In the genomic region with DNA sequence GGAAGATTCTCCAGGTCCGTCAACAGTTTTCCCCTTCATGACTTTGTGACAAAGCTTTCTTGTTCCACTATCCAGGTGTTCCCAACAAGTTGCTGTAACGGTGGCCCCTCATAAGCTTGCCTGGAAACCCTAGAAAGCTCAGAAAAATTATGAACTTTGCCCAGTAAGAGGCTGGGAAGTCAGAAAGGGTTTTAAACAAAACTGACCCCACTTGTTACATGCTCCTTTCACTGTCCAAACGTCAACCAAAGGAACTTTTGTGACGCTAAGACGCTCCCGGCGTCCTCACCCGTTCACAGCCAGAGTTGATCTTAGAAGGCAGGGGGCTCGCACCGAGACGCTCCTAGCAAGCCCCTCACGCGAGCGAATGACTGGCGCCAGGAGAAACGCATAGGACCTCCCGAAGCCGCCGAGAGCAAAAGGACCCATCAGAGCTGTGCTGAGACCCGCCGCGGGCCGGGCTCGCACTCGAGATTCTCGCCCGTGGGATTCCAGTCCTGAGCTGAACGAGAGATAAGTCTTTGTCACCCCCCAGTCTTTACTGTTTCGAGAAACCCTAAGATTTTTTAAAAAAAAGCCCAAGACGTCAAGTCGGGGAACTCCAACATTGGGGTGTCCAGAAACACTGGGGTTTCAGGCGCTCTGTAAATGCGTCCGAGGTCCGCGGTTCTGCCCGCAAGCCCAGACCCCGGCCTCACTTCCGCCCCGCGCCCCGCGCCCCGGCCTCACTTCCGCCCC, we compare ENCODE assay signal across 8 cellular contexts. TPM values are rescaled to one million over a fixed set of nuclear protein-coding genes. Genes with fewer than 3 reads are reported as not detected.
DNase-seq lines count a peak whose midpoint lies in the region; ATAC-seq and TF ChIP-seq lines count a peak whose summit lies in the region.

No MANE protein-coding gene starts in this region.

- TF ChIP-seq CTCF in dorsolateral prefrontal cortex (IDR thresholded peaks at IDR 0.05 in 54 of 56, conservative IDR thresholded peaks at IDR 0.05 in 2 of 56; ENCODE audit: low read depth in 1 of 56, partially characterized antibody in 56 of 56) (peak in 1 of 56 donors; percentile 8), thoracic aorta (IDR thresholded peaks at IDR 0.05) (no peak)

- H3K4me3 Mint-ChIP-seq in memory B cell, result peak overlapping the region; percentile 91

- H3K27ac ChIP-seq in SJCRH30 (peak overlapping the region; percentile 77), dorsolateral prefrontal cortex (peak overlapping the region in 58 of 59 donors; percentile 71 to 100 (median 100)), thoracic aorta (peak overlapping the region; percentile 95 to 98)

- peaks cover 10% of the 10 kb centered on the region for H3K36me3 Mint-ChIP-seq in memory B cell

- H3K4me1 ChIP-seq in SJCRH30 (peaks cover 19% of the 10 kb centered on the region), thoracic aorta (ENCODE audit: control insufficient read depth in 1 of 2, low read depth in 2 of 2) (peaks cover 7 to 17% of the 10 kb centered on the region in 2 donors)

- H3K27me3 Mint-ChIP-seq in memory B cell, result no peaks in the 10 kb centered on the region

- H3K27me3 ChIP-seq in SJCRH30 (no peaks in the 10 kb centered on the region), dorsolateral prefrontal cortex (no peaks in the 10 kb centered on the region), thoracic aorta (replicated peaks; ENCODE audit: insufficient read depth) (no peaks in the 10 kb centered on the region)

- H3K9me3 Mint-ChIP-seq in memory B cell, result no peaks in the 10 kb centered on the region

- H3K36me3 ChIP-seq in SJCRH30, result peaks cover 53% of the 10 kb centered on the region
- peaks cover 4% of the 10 kb centered on the region for H3K36me3 ChIP-seq in thoracic aorta

- H3K9me3 ChIP-seq in SJCRH30 (replicated peaks), result no peaks in the 10 kb centered on the region
- H3K9me3 ChIP-seq in thoracic aorta, result no peaks in the 10 kb centered on the region

- peak; percentile 1 for ATAC-seq in HG02571 (IDR thresholded peaks at IDR 0.05; ENCODE audit: unreplicated experiment)
- no peak for ATAC-seq in memory B cell (ENCODE audit: low read depth)
- ATAC-seq in thoracic aorta (ENCODE audit: insufficient number of reproducible peaks, low FRiP score, low read depth), result no peak

- peak overlapping the region; percentile 94 for H3K4me3 ChIP-seq in SJCRH30
- peak overlapping the region; percentile 63 to 100 (median 98) for H3K4me3 ChIP-seq in dorsolateral prefrontal cortex
- peak overlapping the region; percentile 86 for H3K4me3 ChIP-seq in thoracic aorta

- peak overlapping the region; percentile 96 for H3K27ac Mint-ChIP-seq in memory B cell

- H3K4me1 Mint-ChIP-seq in memory B cell, result peaks cover 24% of the 10 kb centered on the region

- intact Hi-C loops in dorsolateral prefrontal cortex (cut with DNase I), result loop anchor here (1.0 kb wide), 2 partner anchors 28 to 34 kb away; partner anchors contain the start of genes TCP1 (in 1 of the 2) and WTAP (in 1 of the 2)

- DNase-seq in DMS 273 (lab: John Stamatoyannopoulos, UW; ENCODE audit: unreplicated experiment) (peak; percentile 63), DMS 273 treated with DMSO at 0.1 percent for 48 hours (lab: John Stamatoyannopoulos, UW) (no peak), SJCRH30 (peak; percentile 28 to 57), dorsolateral prefrontal cortex (peak in 6 of 10 donors; percentile 9 to 58 (median 42)), memory B cell (ENCODE audit: low spot score in 2 of 2) (no peak), thoracic aorta (ENCODE audit: low spot score) (no peak), NCI-H2196 treated with DMSO at 0.1 percent for 48 hours (lab: John Stamatoyannopoulos, UW; ENCODE audit: unreplicated experiment) (no peak)

RNA-seq across cellular contexts. Expression of gene ACAT2, which starts 0.5 kb away (rescaled TPM):
- total RNA-seq in SJCRH30 (2014; rRNA removed; shearing (Covaris generic)), result 78.8 and 88.6 TPM in 2 replicates
- total RNA-seq in dorsolateral prefrontal cortex (10 to 100 TPM; 15.6 to 93.3 (median 38.7) TPM), thoracic aorta (10 to 100 TPM in 1 of 2 donors, 1 to 10 TPM in 1; 8.1 to 11.1 TPM)

RNA-seq across cellular contexts. Expression of gene TCP1, which starts 28.1 kb away (rescaled TPM):
- total RNA-seq in SJCRH30 (2014; rRNA removed; shearing (Covaris generic)), result 519 and 538 TPM in 2 replicates
- total RNA-seq in dorsolateral prefrontal cortex (100 to 1,000 TPM in 117 of 120 experiments, 10 to 100 TPM in 3; 87.9 to 251 (median 152) TPM), thoracic aorta (100 to 1,000 TPM; 112 to 138 TPM)

RNA-seq across cellular contexts. Expression of gene MRPL18, which starts 29.0 kb away (rescaled TPM):
- total RNA-seq in SJCRH30 (2014; rRNA removed; shearing (Covaris generic)), result 136 and 137 TPM in 2 replicates
- total RNA-seq in dorsolateral prefrontal cortex, result 100 to 1,000 TPM in 1 of 120 experiments, 10 to 100 TPM in 119; 32.6 to 115 (median 57.8) TPM
- 10 to 100 TPM; 34.8 to 46.2 TPM for total RNA-seq in thoracic aorta

RNA-seq across cellular contexts. Expression of gene WTAP, which starts 34.0 kb away (rescaled TPM):
- 183 and 196 TPM in 2 replicates for total RNA-seq in SJCRH30 (2014; rRNA removed; shearing (Covaris generic))
- total RNA-seq in dorsolateral prefrontal cortex, result 10 to 100 TPM; 54.0 to 94.6 (median 69.0) TPM
- total RNA-seq in thoracic aorta, result 100 to 1,000 TPM in 1 of 2 donors, 10 to 100 TPM in 1; 46.3 to 157 TPM

RNA-seq across cellular contexts. Expression of gene PNLDC1, which starts 38.8 kb away (rescaled TPM):
- total RNA-seq in SJCRH30 (2014; rRNA removed; shearing (Covaris generic)), result not detected in 2 replicates
- 10 to 100 TPM in 1 of 120 experiments, 1 to 10 TPM in 118, under 1 TPM in 1; 0.68 to 10.5 (median 3.8) TPM for total RNA-seq in dorsolateral prefrontal cortex
- under 1 TPM in 1 of 2 donors, not detected in 1; 0.54 TPM for total RNA-seq in thoracic aorta

Comparison
In these comparisons a context has a peak if more than half of its experiments do, and no peak if none do; other contexts are left out.
1. DNase-seq: peak in DMS 273 (single experiment), SJCRH30 (2 of 2) and dorsolateral prefrontal cortex (6 of 10); none in DMS 273 treated with DMSO at 0.1 percent for 48 hours (single experiment), memory B cell (0 of 2), thoracic aorta (single experiment) and NCI-H2196 treated with DMSO at 0.1 percent for 48 hours (single experiment).
2. Peak in every context shown above with its lines, with median percentiles within 50 percentile points of each other: H3K27ac ChIP-seq and H3K4me3 ChIP-seq.